30 cellular contexts compared by ENCODE assay signal in the genomic region with DNA sequence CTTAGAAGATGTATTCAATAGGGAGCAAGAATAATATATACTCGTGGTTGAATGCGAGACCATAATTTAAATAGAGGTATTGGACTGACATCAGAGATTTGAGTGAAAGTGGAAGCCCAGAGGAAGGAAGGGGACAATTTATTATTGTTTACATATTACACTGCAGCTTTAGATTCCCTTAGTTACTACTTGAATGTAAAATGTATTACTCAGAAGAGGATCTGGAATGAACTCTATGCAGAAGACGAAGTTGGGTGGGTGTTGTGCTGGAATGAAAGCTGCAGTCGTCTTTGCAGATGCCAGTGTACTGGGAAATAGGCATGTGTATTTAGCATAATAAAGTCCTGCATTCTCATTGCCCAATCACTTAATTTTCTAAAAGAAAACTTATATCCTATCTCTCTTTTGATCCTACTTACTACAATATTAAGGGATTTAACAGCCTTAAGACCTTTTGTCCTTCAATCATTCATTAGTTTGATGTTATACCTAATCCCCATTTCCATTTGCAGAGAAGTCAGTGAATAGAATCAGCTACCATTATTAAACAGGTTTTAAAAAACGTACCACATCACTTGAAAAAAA.
DNase-seq lines count a peak whose midpoint lies in the region; ATAC-seq, FAIRE-seq and TF ChIP-seq lines count a peak whose summit lies in the region.
"Had no signal": no experiment of that assay in that cellular context is flagged by ENCODE, and none has a peak within 500 bp of the region (broad histone marks: within the 10 kb centered on the region; RNA-seq: fewer than 3 reads in every experiment).

No MANE protein-coding gene starts in this region.

- H3K27me3 ChIP-seq in HAP-1 (ENCODE audit: low read depth) (peaks cover 59% of the 10 kb centered on the region), astrocyte (ENCODE audit: insufficient read depth, low read length) (no peaks in the 10 kb centered on the region)
- H3K27me3 ChIP-seq: BLaER1 treated with 17β-estradiol and CSF1 and Interleukin-3, amounts not matched to agents 10 nM and 100 nM; neutrophil; SJCRH30; upper lobe of right lung had no signal

- no peak for ATAC-seq in GM18907 (IDR thresholded peaks at IDR 0.05; ENCODE audit: unreplicated experiment)
- no peak for ATAC-seq in HG03108 (IDR thresholded peaks at IDR 0.05; ENCODE audit: unreplicated experiment)
- ATAC-seq: activated T-cell treated with anti-CD3 and anti-CD28 coated beads, Interleukin-2, amount 50 U/mL, for 4 hours; left cardiac atrium; psoas muscle; stimulated activated effector memory CD8-positive, alpha-beta T cell treated with anti-CD3 and anti-CD28 coated beads, Interleukin-12 subunit alpha, Interleukin-12 subunit beta, amount 100 ng/mL, for 72 hours; upper lobe of right lung had no signal

- H3K4me3 ChIP-seq in HAP-1 (no peak overlapping the region), astrocyte (ENCODE audit: insufficient read depth, low read depth, low read length) (no peak overlapping the region)
- H3K4me3 ChIP-seq: adrenal gland; BLaER1 treated with 17β-estradiol and CSF1 and Interleukin-3, amounts not matched to agents 10 nM and 100 nM; coronary artery; psoas muscle; SJCRH30; upper lobe of right lung had no signal

- H3K27ac ChIP-seq in astrocyte (ENCODE audit: low read depth, low read length): no peak overlapping the region
- H3K27ac ChIP-seq: adrenal gland; BLaER1 treated with 17β-estradiol and CSF1 and Interleukin-3, amounts not matched to agents 10 nM and 100 nM; coronary artery; neutrophil; psoas muscle; SJCRH30; upper lobe of right lung had no signal

- in situ Hi-C loops in HAP-1 (cut with MboI; ENCODE audit: low sequenced_read_pairs): loop anchor here (10.0 kb wide), 1 partner anchor 494 kb away; no protein-coding TSS in a partner anchor

- no peak for TF ChIP-seq CTCF in astrocyte (IDR thresholded peaks at IDR 0.05; ENCODE audit: insufficient read depth, low read depth, low read length)

- H3K79me2 ChIP-seq in astrocyte (ENCODE audit: insufficient read depth, low read length): no peaks in the 10 kb centered on the region

- no peak overlapping the region for H3K4me3 Mint-ChIP-seq in astrocyte (ENCODE audit: unreplicated experiment)
- H3K4me3 Mint-ChIP-seq: activated T-cell treated with anti-CD3 and anti-CD28 coated beads, Interleukin-2, amount 50 U/mL, for 4 hours; H9; memory B cell; stimulated activated effector memory CD8-positive, alpha-beta T cell treated with anti-CD3 and anti-CD28 coated beads, Interleukin-12 subunit alpha, Interleukin-12 subunit beta, amount 100 ng/mL, for 72 hours; T-helper 1 cell treated with Interleukin-12 subunit alpha and Interleukin-12 subunit beta and Interleukin-4 antibody, amounts not matched to agents 30 μg/mL and 1 μg/mL, for 36 hours had no signal

- DNase-seq in AG08395 (ENCODE audit: low spot score) (peak; percentile 56), HAP-1 (ENCODE audit: low spot score in 2 of 2) (peak; percentile 55 to 95), astrocyte (ENCODE audit: low read depth) (peak; percentile 79), hepatic stellate cell (ENCODE audit: low spot score) (peak; percentile 19), NCI-H2107 treated with DMSO at 0.1 percent for 48 hours (lab: John Stamatoyannopoulos, UW; ENCODE audit: unreplicated experiment) (no peak)
- no peak for DNase-seq in activated CD4-positive, alpha-beta T cell treated with anti-CD3 and anti-CD28 coated beads, Interleukin-2, amount 50 U/mL, for 1 hour
- DNase-seq: activated CD4-positive, alpha-beta T cell treated with anti-CD3 and anti-CD28 coated beads for 4 hours; activated naive CD4-positive, alpha-beta T cell; activated T-cell treated with anti-CD3 and anti-CD28 coated beads, Interleukin-2, amount 50 U/mL, for 4 hours; adrenal gland; DND-41; H9; left cardiac atrium; NCI-H1105 treated with DMSO at 0.1 percent for 48 hours; psoas muscle; SJCRH30; small intestine; stimulated activated CD4-positive, alpha-beta T cell treated with anti-CD3 and anti-CD28 coated beads, Interleukin-2, amount 100 ng/mL, for 24 hours; substantia nigra; upper lobe of right lung had no signal

- H3K9me3 Mint-ChIP-seq in astrocyte (ENCODE audit: unreplicated experiment): no peaks in the 10 kb centered on the region
- H3K9me3 Mint-ChIP-seq: activated T-cell treated with anti-CD3 and anti-CD28 coated beads, Interleukin-2, amount 50 U/mL, for 4 hours; H9; T-helper 1 cell treated with Interleukin-12 subunit alpha and Interleukin-12 subunit beta and Interleukin-4 antibody, amounts not matched to agents 30 μg/mL and 1 μg/mL, for 36 hours had no signal

- FAIRE-seq in astrocyte (lab: Jason Lieb, UNC): no peak
- FAIRE-seq: A204.1, RCC 7860, small intestine had no signal

- H3K36me3 ChIP-seq in HAP-1 (replicated peaks) (no peaks in the 10 kb centered on the region), astrocyte (ENCODE audit: insufficient read depth, low read length) (no peaks in the 10 kb centered on the region)
- H3K36me3 ChIP-seq: adrenal gland, neutrophil, SJCRH30, upper lobe of right lung had no signal

- no peak overlapping the region for H2AFZ ChIP-seq in astrocyte (ENCODE audit: low read depth, low read length)

- H3K4me1 Mint-ChIP-seq in astrocyte (ENCODE audit: low read depth, unreplicated experiment): peaks cover 57% of the 10 kb centered on the region

- H4K20me1 ChIP-seq in astrocyte (ENCODE audit: insufficient read depth, low read length): no peaks in the 10 kb centered on the region

- no peaks in the 10 kb centered on the region for H3K9me3 ChIP-seq in HAP-1
- H3K9me3 ChIP-seq in astrocyte (ENCODE audit: insufficient read depth, low read depth, low read length): no peaks in the 10 kb centered on the region
- H3K9me3 ChIP-seq: adrenal gland; BLaER1 treated with 17β-estradiol and CSF1 and Interleukin-3, amounts not matched to agents 10 nM and 100 nM; neutrophil; psoas muscle; SJCRH30; upper lobe of right lung had no signal

- H3K36me3 Mint-ChIP-seq in astrocyte (ENCODE audit: low read depth, unreplicated experiment): peaks cover 14% of the 10 kb centered on the region
- H3K36me3 Mint-ChIP-seq: memory B cell; stimulated activated effector memory CD8-positive, alpha-beta T cell treated with anti-CD3 and anti-CD28 coated beads, Interleukin-12 subunit alpha, Interleukin-12 subunit beta, amount 100 ng/mL, for 72 hours had no signal

- H3K27ac Mint-ChIP-seq in astrocyte (ENCODE audit: unreplicated experiment): peak overlapping the region; percentile 16
- H3K27ac Mint-ChIP-seq: H9; memory B cell; stimulated activated effector memory CD8-positive, alpha-beta T cell treated with anti-CD3 and anti-CD28 coated beads, Interleukin-12 subunit alpha, Interleukin-12 subunit beta, amount 100 ng/mL, for 72 hours; T-helper 1 cell treated with Interleukin-12 subunit alpha and Interleukin-12 subunit beta and Interleukin-4 antibody, amounts not matched to agents 30 μg/mL and 1 μg/mL, for 36 hours had no signal

- H3K9ac ChIP-seq in astrocyte (ENCODE audit: low read length): no peak overlapping the region
- H3K9ac ChIP-seq: BLaER1 treated with 17β-estradiol and CSF1 and Interleukin-3, amounts not matched to agents 10 nM and 100 nM had no signal

- H3K4me2 ChIP-seq in astrocyte (ENCODE audit: low read length): peak overlapping the region; percentile 2
- H3K4me2 ChIP-seq: BLaER1 treated with 17β-estradiol and CSF1 and Interleukin-3, amounts not matched to agents 10 nM and 100 nM had no signal

- H3K27me3 Mint-ChIP-seq in astrocyte (ENCODE audit: low read depth, unreplicated experiment): no peaks in the 10 kb centered on the region
- H3K27me3 Mint-ChIP-seq: memory B cell had no signal

- H3K4me1 ChIP-seq in HAP-1: peaks cover 20% of the 10 kb centered on the region
- peaks cover 5% of the 10 kb centered on the region for H3K4me1 ChIP-seq in astrocyte (ENCODE audit: insufficient read depth, low read length)
- H3K4me1 ChIP-seq: adrenal gland, psoas muscle, SJCRH30, upper lobe of right lung had no signal

Comparison
In these comparisons a context has a peak if more than half of its experiments do, and no peak if none do; other contexts are left out.
1. DNase-seq: peak in AG08395 (single experiment), HAP-1 (2 of 2), astrocyte (single experiment) and hepatic stellate cell (single experiment); none in activated CD4-positive, alpha-beta T cell treated with anti-CD3 and anti-CD28 coated beads, Interleukin-2, amount 50 U/mL, for 1 hour (single experiment) and NCI-H2107 treated with DMSO at 0.1 percent for 48 hours (single experiment).